Comparison of ENCODE assay signal across 14 cellular contexts in the genomic region with DNA sequence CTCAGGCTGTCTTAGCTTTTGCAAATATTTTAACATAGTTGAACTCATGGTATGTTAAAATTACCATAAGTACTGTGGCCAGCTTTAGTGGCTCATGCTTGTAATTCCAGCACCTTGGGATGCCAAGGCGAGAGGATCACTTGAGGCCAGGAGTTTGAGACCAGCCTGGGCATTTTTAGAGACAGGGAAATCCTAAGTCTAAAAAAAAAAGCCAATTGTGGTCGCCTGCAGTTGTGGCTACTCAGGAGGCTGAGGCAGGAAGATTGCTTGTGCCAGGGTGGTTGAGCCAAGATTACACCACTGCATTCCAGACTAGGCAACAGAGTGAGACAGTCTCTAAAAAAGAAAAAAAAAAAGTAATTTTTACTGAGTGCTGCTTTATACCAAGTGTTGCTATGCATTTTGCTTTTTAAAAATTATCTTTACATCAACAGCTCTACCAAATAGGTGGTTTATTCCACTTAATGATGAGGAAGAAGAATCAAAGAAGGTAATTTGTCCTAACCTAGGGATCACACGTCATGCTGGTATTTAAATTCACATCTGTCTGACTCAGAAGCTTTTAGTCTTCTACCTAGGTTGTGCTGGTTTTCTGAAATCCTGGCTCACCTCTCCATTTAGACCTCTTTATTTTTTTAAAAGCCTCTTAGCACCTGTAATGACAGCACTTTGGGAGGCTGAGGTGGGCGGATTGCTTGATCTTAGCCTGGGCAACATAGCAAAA. TPM values are rescaled to one million over a fixed set of nuclear protein-coding genes. Genes with fewer than 3 reads are reported as not detected.
DNase-seq lines count a peak whose midpoint lies in the region; ATAC-seq, FAIRE-seq and TF ChIP-seq lines count a peak whose summit lies in the region.
"Had no signal": no experiment of that assay in that cellular context is flagged by ENCODE, and none has a peak within 500 bp of the region (broad histone marks: within the 10 kb centered on the region; RNA-seq: fewer than 3 reads in every experiment).

No MANE protein-coding gene starts in this region.

- no peaks in the 10 kb centered on the region for H3K27me3 ChIP-seq in adipocyte (replicated peaks; ENCODE audit: control insufficient read depth, insufficient read depth, low read length)

- H3K36me3 ChIP-seq in adipocyte (ENCODE audit: control insufficient read depth, insufficient read depth, low read length, severe bottlenecking) (no peaks in the 10 kb centered on the region), kidney (ENCODE audit: control insufficient read depth in 1 of 2, insufficient read depth in 2 of 2, low read length in 2 of 2) (no peaks in the 10 kb centered on the region)

- peak overlapping the region; percentile 21 for H3K9ac ChIP-seq in adipocyte (ENCODE audit: low read length)
- no peak overlapping the region for H3K9ac ChIP-seq in kidney (ENCODE audit: low read length in 2 of 2)

- no peak for FAIRE-seq in kidney (lab: Jason Lieb, UNC)
- FAIRE-seq: A549 had no signal

- no peaks in the 10 kb centered on the region for H3K36me3 Mint-ChIP-seq in activated naive CD8-positive, alpha-beta T cell treated with anti-CD3 and anti-CD28 coated beads for 36 hours
- H3K36me3 Mint-ChIP-seq in T-helper 2 cell treated with Interferon-gamma antibody and Interleukin-4, amounts not matched to agents 5 μg/mL and 100 μg/mL, for 36 hours (ENCODE audit: low read depth) = no peaks in the 10 kb centered on the region

- H3K4me3 Mint-ChIP-seq in activated naive CD8-positive, alpha-beta T cell treated with anti-CD3 and anti-CD28 coated beads for 36 hours = no peak overlapping the region
- no peak overlapping the region for H3K4me3 Mint-ChIP-seq in T-helper 2 cell treated with Interferon-gamma antibody and Interleukin-4, amounts not matched to agents 5 μg/mL and 100 μg/mL, for 36 hours
- H3K4me3 Mint-ChIP-seq: activated naive CD8-positive, alpha-beta T cell had no signal

- H3K4me1 ChIP-seq in adipocyte (ENCODE audit: control insufficient read depth, insufficient read depth, low read length) (peaks cover 13% of the 10 kb centered on the region), kidney (ENCODE audit: control insufficient read depth in 1 of 2, insufficient read depth in 1 of 2, low read depth in 1 of 2, low read length in 2 of 2) (no peaks in the 10 kb centered on the region)

- DNase-seq in Right ventricle myocardium superior = no peak
- no peak for DNase-seq in cardiac septum (ENCODE audit: low spot score)
- DNase-seq in adipocyte (ENCODE audit: low read depth) = peak; percentile 63
- DNase-seq in glomerular visceral epithelial cell (ENCODE audit: extremely low spot score) = peak; percentile 67
- DNase-seq in kidney = no peak
- no peak for DNase-seq in activated naive CD8-positive, alpha-beta T cell treated with anti-CD3 and anti-CD28 coated beads for 36 hours
- no peak for DNase-seq in T-helper 2 cell treated with Interferon-gamma antibody and Interleukin-4, amounts not matched to agents 5 μg/mL and 100 μg/mL, for 36 hours (ENCODE audit: low spot score)
- DNase-seq: cortex of kidney, NCI-H1048, NCI-H526, SHP77 treated with DMSO at 0.1 percent for 48 hours had no signal

- H3K27ac Mint-ChIP-seq in activated naive CD8-positive, alpha-beta T cell treated with anti-CD3 and anti-CD28 coated beads for 36 hours = no peak overlapping the region
- H3K27ac Mint-ChIP-seq in T-helper 2 cell treated with Interferon-gamma antibody and Interleukin-4, amounts not matched to agents 5 μg/mL and 100 μg/mL, for 36 hours = no peak overlapping the region
- H3K27ac Mint-ChIP-seq: activated naive CD8-positive, alpha-beta T cell had no signal

- no peak overlapping the region for H3K27ac ChIP-seq in kidney (ENCODE audit: low read depth in 2 of 2, low read length in 2 of 2)

- TF ChIP-seq CTCF in kidney (IDR thresholded peaks at IDR 0.05; ENCODE audit: borderline replicate concordance, extremely low read depth, insufficient read depth) = no peak

- H3K9me3 Mint-ChIP-seq in activated naive CD8-positive, alpha-beta T cell treated with anti-CD3 and anti-CD28 coated beads for 36 hours = no peaks in the 10 kb centered on the region
- H3K9me3 Mint-ChIP-seq in T-helper 2 cell treated with Interferon-gamma antibody and Interleukin-4, amounts not matched to agents 5 μg/mL and 100 μg/mL, for 36 hours = no peaks in the 10 kb centered on the region

- ATAC-seq in Right ventricle myocardium superior (ENCODE audit: poor library complexity) (peak; percentile 30), GM19351 (IDR thresholded peaks at IDR 0.05; ENCODE audit: unreplicated experiment) (no peak)
- ATAC-seq: A549 had no signal

- H3K9me3 ChIP-seq in adipocyte (ENCODE audit: control insufficient read depth, low read length) (no peaks in the 10 kb centered on the region), kidney (ENCODE audit: control insufficient read depth in 1 of 2, low read length in 2 of 2) (no peaks in the 10 kb centered on the region)
- H3K9me3 ChIP-seq: A549 had no signal

- intact Hi-C loops in Right ventricle myocardium superior (cut with DNase I) (no loop called here), cardiac septum (cut with DNase I) (no loop called here), kidney (cut with DNase I) (no loop called here)

- H3K4me1 Mint-ChIP-seq in activated naive CD8-positive, alpha-beta T cell treated with anti-CD3 and anti-CD28 coated beads for 36 hours = no peaks in the 10 kb centered on the region
- no peaks in the 10 kb centered on the region for H3K4me1 Mint-ChIP-seq in T-helper 2 cell treated with Interferon-gamma antibody and Interleukin-4, amounts not matched to agents 5 μg/mL and 100 μg/mL, for 36 hours (ENCODE audit: low read depth)

- H3K4me3 ChIP-seq in adipocyte (ENCODE audit: low read length) (no peak overlapping the region), kidney (ENCODE audit: low read length in 2 of 2) (no peak overlapping the region)
- H3K4me3 ChIP-seq: A549 had no signal

- no peaks in the 10 kb centered on the region for H3K27me3 Mint-ChIP-seq in activated naive CD8-positive, alpha-beta T cell treated with anti-CD3 and anti-CD28 coated beads for 36 hours
- H3K27me3 Mint-ChIP-seq in T-helper 2 cell treated with Interferon-gamma antibody and Interleukin-4, amounts not matched to agents 5 μg/mL and 100 μg/mL, for 36 hours (ENCODE audit: low read depth) = no peaks in the 10 kb centered on the region
- H3K27me3 Mint-ChIP-seq: activated naive CD8-positive, alpha-beta T cell had no signal

RNA-seq across cellular contexts. Expression of a gene that starts 16.8 kb away (rescaled TPM):
- total RNA-seq in Right ventricle myocardium superior (636 TPM), cardiac septum (428 TPM), kidney (40.0 TPM)
- 5.7 TPM for polyA plus RNA-seq in kidney (ENCODE audit: insufficient read depth, low read depth, low replicate concordance)
- 1 to 10 TPM; 5.8 to 10.0 TPM for total RNA-seq in activated naive CD8-positive, alpha-beta T cell treated with anti-CD3 and anti-CD28 coated beads for 36 hours

RNA-seq across cellular contexts. Expression of a gene that starts 23.5 kb away (rescaled TPM):
- total RNA-seq in Right ventricle myocardium superior (14.1 TPM), cardiac septum (7.9 TPM), kidney (1.6 TPM)
- polyA plus RNA-seq in kidney (ENCODE audit: insufficient read depth, low read depth, low replicate concordance) = 6.6 TPM
- 10 to 100 TPM; 93.2 to 94.3 TPM for total RNA-seq in activated naive CD8-positive, alpha-beta T cell treated with anti-CD3 and anti-CD28 coated beads for 36 hours

Comparison
In these comparisons a context has a peak if more than half of its experiments do, and no peak if none do; other contexts are left out.
1. DNase-seq: peak in adipocyte (single experiment) and glomerular visceral epithelial cell (single experiment); none in Right ventricle myocardium superior (single experiment), cardiac septum (single experiment), kidney (single experiment), activated naive CD8-positive, alpha-beta T cell treated with anti-CD3 and anti-CD28 coated beads for 36 hours (single experiment) and T-helper 2 cell treated with Interferon-gamma antibody and Interleukin-4, amounts not matched to agents 5 μg/mL and 100 μg/mL, for 36 hours (single experiment).
2. RNA of a gene that starts 16.8 kb away (total RNA-seq): 636 TPM in Right ventricle myocardium superior (single experiment) and 428 TPM in cardiac septum (single experiment); 40.0 TPM in kidney (single experiment) and 5.8 to 10.0 TPM in activated naive CD8-positive, alpha-beta T cell treated with anti-CD3 and anti-CD28 coated beads for 36 hours; every median in the first group is over 10 times any median in the second.